18 cellular contexts compared by ENCODE assay signal in genomic region chr1:44547837-44548236, GRCh38.
DNase-seq lines count a peak whose midpoint lies in the region; ATAC-seq lines count a peak whose summit lies in the region.
"Had no signal": no experiment of that assay in that cellular context is flagged by ENCODE, and none has a peak within 500 bp of the region (broad histone marks: within the 10 kb centered on the region; RNA-seq: fewer than 3 reads in every experiment).

No MANE protein-coding gene starts in this region.

- H3K27me3 ChIP-seq in layer of hippocampus (ENCODE audit: control insufficient read depth, insufficient read depth, low read length): no peaks in the 10 kb centered on the region
- H3K27me3 ChIP-seq: BLaER1 had no signal

- peak in 1 of 49 donors; percentile 37 for DNase-seq in substantia nigra (lab: John Stamatoyannopoulos, UW)
- DNase-seq in cerebellum (ENCODE audit: low spot score): no peak
- no peak for DNase-seq in activated gamma-delta T cell treated with Interleukin-2 at 50 U/mL for 16 hours
- no peak for DNase-seq in NCI-H446 treated with DMSO at 0.1 percent for 48 hours (lab: John Stamatoyannopoulos, UW)
- DNase-seq: 8988T; Calu3; CD4-positive, alpha-beta memory T cell; DND-41; EL; GM23248; HCEC 1CT; IMR-90 had no signal

- ATAC-seq in HG03520 (IDR thresholded peaks at IDR 0.05; ENCODE audit: unreplicated experiment): no peak
- ATAC-seq: GM12878 had no signal

- H3K27ac ChIP-seq in angular gyrus (ENCODE audit: low read depth, low read length): peak overlapping the region; percentile 75
- peak overlapping the region; percentile 80 for H3K27ac ChIP-seq in cingulate gyrus (ENCODE audit: low read depth, low read length)
- H3K27ac ChIP-seq in layer of hippocampus (ENCODE audit: low read depth, low read length): peak overlapping the region; percentile 66
- H3K27ac ChIP-seq in substantia nigra (ENCODE audit: low read depth, low read length, poor library complexity, severe bottlenecking): peak overlapping the region; percentile 68
- H3K27ac ChIP-seq: BLaER1, GM23248 had no signal
